35 cellular contexts compared by ENCODE assay signal in the genomic region with DNA sequence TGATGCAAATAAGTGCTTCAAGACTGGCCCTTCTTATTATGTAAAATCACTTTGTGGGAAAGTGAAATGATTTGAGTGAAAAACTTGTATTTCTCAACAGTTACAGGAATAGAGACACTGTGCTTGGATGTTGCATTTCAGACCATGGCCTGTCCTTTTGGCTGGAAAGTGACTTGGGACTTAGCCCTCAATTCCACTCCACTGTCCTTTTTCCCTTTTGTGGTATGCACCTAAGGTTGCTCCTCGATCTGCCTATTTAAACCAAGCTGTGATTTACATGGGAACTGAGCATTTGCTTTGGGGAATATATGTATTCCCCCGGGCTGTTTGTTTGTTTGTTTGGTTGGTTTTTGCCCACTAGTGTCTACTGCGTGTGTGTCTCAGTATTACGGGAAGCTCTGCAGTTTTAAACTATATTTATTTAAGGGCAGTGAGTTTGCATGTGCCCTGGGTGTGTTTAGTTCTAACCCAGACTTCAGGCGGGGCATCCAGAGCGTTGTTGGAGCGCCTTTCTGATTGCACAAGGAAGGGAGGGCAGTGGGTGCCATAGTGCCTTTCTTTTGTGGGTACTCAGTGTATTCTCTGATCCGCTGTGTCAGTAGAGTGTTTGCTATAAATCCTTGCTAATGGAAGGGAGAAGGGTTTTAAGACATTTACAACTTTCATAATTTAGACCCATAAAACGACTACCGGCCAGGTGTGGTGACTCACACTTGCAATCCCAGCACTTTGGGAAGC. TPM values are rescaled to one million over a fixed set of nuclear protein-coding genes. Genes with fewer than 3 reads are reported as not detected.
DNase-seq lines count a peak whose midpoint lies in the region; ATAC-seq and TF ChIP-seq lines count a peak whose summit lies in the region.
"Had no signal": no experiment of that assay in that cellular context is flagged by ENCODE, and none has a peak within 500 bp of the region (broad histone marks: within the 10 kb centered on the region; RNA-seq: fewer than 3 reads in every experiment).

No MANE protein-coding gene starts in this region.

- H3K27ac Mint-ChIP-seq in brain, result peak overlapping the region in 3 of 5 experiments; percentile 11 to 30 (median 12)
- H3K27ac Mint-ChIP-seq: activated CD4-positive, alpha-beta memory T cell treated with anti-CD3 and anti-CD28 coated beads for 36 hours; activated naive CD8-positive, alpha-beta T cell treated with anti-CD3 and anti-CD28 coated beads, Interleukin-2, amount 50 U/mL, for 24 hours; memory B cell; naive B cell; stimulated activated memory B cell treated with anti-CD40 and anti-IgM and Interleukin-4, amounts not matched to agents 10 μg/mL and 1 μg/mL and 100 μg/mL, for 72 hours; T-helper 1 cell treated with Interleukin-12 subunit alpha and Interleukin-12 subunit beta and Interleukin-4 antibody, amounts not matched to agents 30 μg/mL and 1 μg/mL, for 36 hours had no signal

- no peak overlapping the region for H3K4me3 Mint-ChIP-seq in brain
- H3K4me3 Mint-ChIP-seq: activated CD4-positive, alpha-beta memory T cell treated with anti-CD3 and anti-CD28 coated beads for 36 hours; activated naive CD8-positive, alpha-beta T cell treated with anti-CD3 and anti-CD28 coated beads, Interleukin-2, amount 50 U/mL, for 24 hours; memory B cell; naive B cell; stimulated activated memory B cell treated with anti-CD40 and anti-IgM and Interleukin-4, amounts not matched to agents 10 μg/mL and 1 μg/mL and 100 μg/mL, for 72 hours; T-helper 1 cell treated with Interleukin-12 subunit alpha and Interleukin-12 subunit beta and Interleukin-4 antibody, amounts not matched to agents 30 μg/mL and 1 μg/mL, for 36 hours had no signal

- H3K9me1 ChIP-seq in IMR-90 (ENCODE audit: insufficient read depth, low read length), result peaks cover 25% of the 10 kb centered on the region

- peaks cover 34% of the 10 kb centered on the region for H3K36me3 Mint-ChIP-seq in brain
- H3K36me3 Mint-ChIP-seq: activated CD4-positive, alpha-beta memory T cell treated with anti-CD3 and anti-CD28 coated beads for 36 hours; memory B cell; naive B cell; stimulated activated memory B cell treated with anti-CD40 and anti-IgM and Interleukin-4, amounts not matched to agents 10 μg/mL and 1 μg/mL and 100 μg/mL, for 72 hours had no signal

- peaks cover 44% of the 10 kb centered on the region for H3K4me1 Mint-ChIP-seq in brain
- H3K4me1 Mint-ChIP-seq: activated naive CD8-positive, alpha-beta T cell treated with anti-CD3 and anti-CD28 coated beads, Interleukin-2, amount 50 U/mL, for 24 hours; memory B cell; naive B cell; stimulated activated memory B cell treated with anti-CD40 and anti-IgM and Interleukin-4, amounts not matched to agents 10 μg/mL and 1 μg/mL and 100 μg/mL, for 72 hours had no signal

- H2AK9ac ChIP-seq in IMR-90 (replicated peaks; ENCODE audit: low read depth, low read length, poor library complexity), result no peak overlapping the region

- no peak for TF ChIP-seq RAD21 in IMR-90 (IDR thresholded peaks at IDR 0.05; ENCODE audit: low read length)

- no peak overlapping the region for H2BK20ac ChIP-seq in IMR-90 (ENCODE audit: low read depth, low read length)

- H3K4me2 ChIP-seq in IMR-90 (ENCODE audit: low read depth, low read length) (no peak overlapping the region), mesendoderm (ENCODE audit: low read length) (no peak overlapping the region)
- H3K4me2 ChIP-seq: PC-9, SK-N-SH had no signal

- H3K4ac ChIP-seq in IMR-90 (ENCODE audit: low read depth, low read length) (peak overlapping the region; percentile 24; the same call in 1 of the 2 replicates), mesendoderm (ENCODE audit: low read depth, low read length) (no peak overlapping the region)

- dilution Hi-C loops in IMR-90 (cut with HindIII; ENCODE audit: low sequenced_read_pairs, unreplicated experiment), result no loop called here

- no peak for TF ChIP-seq EP300 in transverse colon (IDR thresholded peaks at IDR 0.05; ENCODE audit: low read depth)

- TF ChIP-seq CTCF in IMR-90 (conservative IDR thresholded peaks at IDR 0.05; ENCODE audit: low read depth, low read length) (no peak), brain (conservative IDR thresholded peaks at IDR 0.05) (no peak), transverse colon (IDR thresholded peaks at IDR 0.05) (no peak)

- no CpG with 5 or more reads among the region's 10 CpGs for WGBS in IMR-90 (ENCODE audit: extremely low coverage in 2 of 2, insufficient read length in 1 of 2), 2 experiments
- no CpG with 5 or more reads among the region's 10 CpGs for WGBS in mesendoderm (ENCODE audit: extremely low coverage, insufficient coverage, low lambda C conversion rate)
- 51% methylated on average over 10 of the region's 10 CpGs; no CpG with 5 or more reads in 1 of the 2 donors for WGBS in transverse colon (ENCODE audit: low coverage in 1 of 2), 2 donors

- H4K8ac ChIP-seq in IMR-90 (ENCODE audit: low read depth in 2 of 2, low read length in 2 of 2) (0 out of 4 replicates have a peak overlapping the region, but pooled peaks have one; percentile 11 to 35), mesendoderm (ENCODE audit: low read depth, low read length) (no peak overlapping the region)

- H3K56ac ChIP-seq in IMR-90 (ENCODE audit: extremely low read depth, insufficient read depth, low read length) (peak overlapping the region; percentile 19; the same call in 1 of the 2 replicates), mesendoderm (ENCODE audit: low read length) (no peak overlapping the region)

- H3K4me1 ChIP-seq in IMR-90 (ENCODE audit: control insufficient read depth, insufficient read depth, low read length) (peaks cover 22% of the 10 kb centered on the region), mesendoderm (ENCODE audit: control insufficient read depth, low read depth, low read length) (peaks cover 4% of the 10 kb centered on the region), transverse colon (peaks cover 11 to 53% (median 27%) of the 10 kb centered on the region in 4 donors)

- H3K18ac ChIP-seq in IMR-90 (ENCODE audit: low read depth, low read length) (no peak overlapping the region), mesendoderm (ENCODE audit: low read length) (peak overlapping the region; percentile 18)

- H4K20me1 ChIP-seq in IMR-90 (ENCODE audit: insufficient read depth, low read length), result peaks cover 39% of the 10 kb centered on the region

- H3K36me3 ChIP-seq in IMR-90 (ENCODE audit: control insufficient read depth, insufficient read depth, low read length) (no peaks in the 10 kb centered on the region; the same call in 1 of the 2 replicates), mesendoderm (ENCODE audit: control insufficient read depth, insufficient read depth, low read length) (no peaks in the 10 kb centered on the region), transverse colon (no peaks in the 10 kb centered on the region)
- H3K36me3 ChIP-seq: upper lobe of right lung had no signal

- H3K27me3 ChIP-seq in IMR-90 (ENCODE audit: control insufficient read depth, insufficient read depth, low read length) (no peaks in the 10 kb centered on the region), mesendoderm (ENCODE audit: insufficient read depth, low read length, poor library complexity) (no peaks in the 10 kb centered on the region), transverse colon (no peaks in the 10 kb centered on the region)
- H3K27me3 ChIP-seq: upper lobe of right lung had no signal

- intact Hi-C loops in IMR-90 (cut with micrococcal nuclease), result loop anchor here (10.0 kb wide), 1 partner anchor 1060 kb away; no protein-coding TSS in a partner anchor
- intact Hi-C loops in transverse colon (cut with DNase I; ENCODE audit: low total_unique reads), result no loop called here

- peak overlapping the region; percentile 36 for H2AK5ac ChIP-seq in IMR-90 (ENCODE audit: low read depth, low read length)
- H2AK5ac ChIP-seq in mesendoderm (ENCODE audit: low read length), result no peak overlapping the region

- 0 out of 2 replicates have a peak overlapping the region, but pooled peaks have one; percentile 28 for H2BK120ac ChIP-seq in IMR-90 (ENCODE audit: low read depth, low read length)
- H2BK120ac ChIP-seq in mesendoderm (ENCODE audit: low read depth, low read length), result no peak overlapping the region

- no peak overlapping the region for H2BK5ac ChIP-seq in IMR-90 (ENCODE audit: low read depth, low read length, poor library complexity, severe bottlenecking)
- H2BK5ac ChIP-seq in mesendoderm (ENCODE audit: low read length), result no peak overlapping the region

- H3K4me3 ChIP-seq in IMR-90 (ENCODE audit: insufficient read depth, low read depth, low read length) (no peak overlapping the region), mesendoderm (ENCODE audit: low read length) (no peak overlapping the region), transverse colon (no peak overlapping the region)
- H3K4me3 ChIP-seq: PC-9, psoas muscle, upper lobe of right lung had no signal

- CTCF ChIA-PET in IMR-90 (lab: Yijun Ruan, JAX), result no interaction called here

- no peak overlapping the region; the same call in 2 of the 3 replicates for H2BK15ac ChIP-seq in IMR-90 (ENCODE audit: low read depth, low read length)
- H2BK15ac ChIP-seq in mesendoderm (replicated peaks; ENCODE audit: low read depth), result no peak overlapping the region

- in situ Hi-C loops in IMR-90 (cut with MboI; ENCODE audit: low sequenced_read_pairs), result no loop called here
- in situ Hi-C loops in transverse colon (cut with MboI; ENCODE audit: low pct_ligation_motif_present in 1 of 4, low pct_unique_long_range_greater_than_20kb in 1 of 4, low sequenced_read_pairs in 3 of 4), result no loop called here

- no peak for TF ChIP-seq POLR2A in IMR-90 (IDR thresholded peaks at IDR 0.05; ENCODE audit: low read depth, low read length)
- TF ChIP-seq POLR2A in transverse colon (IDR thresholded peaks at IDR 0.05), result no peak

- H3K79me2 ChIP-seq in mesendoderm (ENCODE audit: control insufficient read depth, insufficient read depth, low read length), result peaks cover 24% of the 10 kb centered on the region

- ATAC-seq in IMR-90 (ENCODE audit: low read depth) (no peak), GM18861 (IDR thresholded peaks at IDR 0.05; ENCODE audit: unreplicated experiment) (no peak), GM19324 (IDR thresholded peaks at IDR 0.05; ENCODE audit: low FRiP score, unreplicated experiment) (no peak)
- ATAC-seq: activated naive CD8-positive, alpha-beta T cell treated with anti-CD3 and anti-CD28 coated beads, Interleukin-2, amount 50 U/mL, for 24 hours; psoas muscle; stimulated activated memory B cell treated with anti-CD40 and anti-IgM and Interleukin-4, amounts not matched to agents 10 μg/mL and 1 μg/mL and 100 μg/mL, for 72 hours; upper lobe of right lung had no signal

- H4K5ac ChIP-seq in IMR-90 (ENCODE audit: low read depth, low read length) (peak overlapping the region; percentile 61), mesendoderm (ENCODE audit: low read length) (no peak overlapping the region)

- peak overlapping the region; percentile 13; the same call in 1 of the 2 replicates for H3K23ac ChIP-seq in IMR-90 (ENCODE audit: low read depth, low read length)
- no peak overlapping the region for H3K23ac ChIP-seq in mesendoderm (ENCODE audit: low read length)

- 0 out of 2 replicates have a peak overlapping the region, but pooled peaks have one; percentile 12 for H3K14ac ChIP-seq in IMR-90 (replicated peaks; ENCODE audit: low read depth, low read length)

- H3K27ac ChIP-seq in IMR-90 (ENCODE audit: insufficient read depth, low read length), result no peak overlapping the region
- H3K27ac ChIP-seq in mesendoderm (ENCODE audit: low read depth, low read length), result no peak overlapping the region
- peak overlapping the region; percentile 21 to 54 (median 30) for H3K27ac ChIP-seq in transverse colon
- H3K27ac ChIP-seq: PC-9, psoas muscle, upper lobe of right lung had no signal

- H3K9me3 Mint-ChIP-seq in brain, result peaks cover 0 to 2% (median 0%) of the 10 kb centered on the region in 5 experiments
- H3K9me3 Mint-ChIP-seq: activated CD4-positive, alpha-beta memory T cell treated with anti-CD3 and anti-CD28 coated beads for 36 hours; activated naive CD8-positive, alpha-beta T cell treated with anti-CD3 and anti-CD28 coated beads, Interleukin-2, amount 50 U/mL, for 24 hours; memory B cell; stimulated activated memory B cell treated with anti-CD40 and anti-IgM and Interleukin-4, amounts not matched to agents 10 μg/mL and 1 μg/mL and 100 μg/mL, for 72 hours; T-helper 1 cell treated with Interleukin-12 subunit alpha and Interleukin-12 subunit beta and Interleukin-4 antibody, amounts not matched to agents 30 μg/mL and 1 μg/mL, for 36 hours had no signal

- H3K9me3 ChIP-seq in IMR-90 (ENCODE audit: control insufficient read depth, insufficient read depth, low read length) (no peaks in the 10 kb centered on the region), transverse colon (no peaks in the 10 kb centered on the region)
- H3K9me3 ChIP-seq: psoas muscle, SK-N-SH, upper lobe of right lung had no signal

- H4K91ac ChIP-seq in IMR-90 (ENCODE audit: insufficient read depth, low read depth, low read length), result 0 out of 2 replicates have a peak overlapping the region, but pooled peaks have one; percentile 23

- H2AFZ ChIP-seq in IMR-90 (replicated peaks; ENCODE audit: low read length, poor library complexity), result no peak overlapping the region
- H2AFZ ChIP-seq: PC-9 had no signal

- no TSS peak for BruUV-seq in IMR-90 (replicated peaks; lab: Mats Ljungman, UMichigan)

- POLR2A ChIA-PET in IMR-90 (lab: Charles Lee; ENCODE audit: unreplicated experiment), result no interaction called here

- no peak for DNase-seq in IMR-90
- DNase-seq in mesendoderm, result no peak
- DNase-seq in transverse colon, result peak; percentile 53
- no peak for DNase-seq in EL
- DNase-seq: activated CD4-positive, alpha-beta memory T cell treated with anti-CD3 and anti-CD28 coated beads for 36 hours; activated CD4-positive, CD25-positive, alpha-beta regulatory T cell treated with anti-CD3 and anti-CD28 coated beads, Interleukin-2, amount 50 U/mL, for 72 hours; activated CD8-positive, alpha-beta memory T cell treated with anti-CD3 and anti-CD28 coated beads, Interleukin-2, amount 50 U/mL, for 4 hours; activated naive CD4-positive, alpha-beta T cell; activated naive CD8-positive, alpha-beta T cell treated with anti-CD3 and anti-CD28 coated beads, Interleukin-2, amount 50 U/mL, for 24 hours; C1 segment of cervical spinal cord; COR-L47; cortex of kidney; DMS79 treated with DMSO at 0.1 percent for 48 hours; effector memory CD4-positive, alpha-beta T cell; GF-D8; HCEC 1CT; naive B cell; NCI-H146; PC-9; psoas muscle; SK-N-SH; stimulated activated CD4-positive, alpha-beta T cell treated with anti-CD3 and anti-CD28 coated beads, Interleukin-15, amount 100 ng/mL, for 24 hours; substantia nigra; upper lobe of right lung had no signal

- H3K79me1 ChIP-seq in IMR-90 (ENCODE audit: low read depth in 1 of 2, low read length in 2 of 2), result peaks cover 51 to 76% of the 10 kb centered on the region in 2 experiments
- H3K79me1 ChIP-seq in mesendoderm (ENCODE audit: low read length), result peaks cover 13% of the 10 kb centered on the region

- H3K27me3 Mint-ChIP-seq in brain, result no peaks in the 10 kb centered on the region
- H3K27me3 Mint-ChIP-seq: activated CD4-positive, alpha-beta memory T cell treated with anti-CD3 and anti-CD28 coated beads for 36 hours; stimulated activated memory B cell treated with anti-CD40 and anti-IgM and Interleukin-4, amounts not matched to agents 10 μg/mL and 1 μg/mL and 100 μg/mL, for 72 hours had no signal

- no peak overlapping the region for H3K9ac ChIP-seq in IMR-90 (ENCODE audit: low read depth, low read length)
- H3K9ac ChIP-seq in mesendoderm (ENCODE audit: low read length), result no peak overlapping the region
- H3K9ac ChIP-seq: SK-N-SH had no signal

RNA-seq across cellular contexts. Expression of a gene that starts 18.2 kb away (rescaled TPM):
- total RNA-seq in IMR-90 (2012; rRNA removed) (not detected in 2 replicates), transverse colon (not detected)
- polyA plus RNA-seq in IMR-90 (2012; rRNA removed) (not detected in 2 replicates), brain (ENCODE audit: insufficient read depth, low read depth, low replicate concordance) (not detected)
- polyA plus RNA-seq in IMR-90 (2012; cell fraction: cytosol; rRNA removed), result not detected in 2 replicates
- not detected in 2 replicates for polyA plus RNA-seq in IMR-90 (2012; cell fraction: nucleus; rRNA removed; ENCODE audit: low replicate concordance)
- not detected for polyA plus RNA-seq in mesendoderm (2013, experiment 1 of 2)
- polyA plus RNA-seq in mesendoderm (2013, experiment 2 of 2), result not detected
- total RNA-seq: activated CD4-positive, alpha-beta memory T cell treated with anti-CD3 and anti-CD28 coated beads for 36 hours; astrocyte; cardiac septum; epithelial cell of proximal tubule; LHCN-M2; NCI-H460; PC-9; psoas muscle; upper lobe of right lung had no signal
- polyA plus RNA-seq: psoas muscle, SK-N-SH had no signal

RNA-seq across cellular contexts. Expression of a gene that starts 52.3 kb away (rescaled TPM):
- 48.3 and 57.0 TPM in 2 replicates for total RNA-seq in IMR-90 (2012; rRNA removed)
- 32.6 and 39.6 TPM in 2 replicates for polyA plus RNA-seq in IMR-90 (2012; rRNA removed)
- polyA plus RNA-seq in IMR-90 (2012; cell fraction: cytosol; rRNA removed), result 25.4 and 27.9 TPM in 2 replicates
- 49.5 and 91.9 TPM in 2 replicates for polyA plus RNA-seq in IMR-90 (2012; cell fraction: nucleus; rRNA removed; ENCODE audit: low replicate concordance)
- polyA plus RNA-seq in brain (ENCODE audit: insufficient read depth, low read depth, low replicate concordance), result 86.6 TPM
- polyA plus RNA-seq in mesendoderm (2013, experiment 1 of 2), result 92.7 TPM
- 92.0 TPM for polyA plus RNA-seq in mesendoderm (2013, experiment 2 of 2)
- total RNA-seq in transverse colon, result 10 to 100 TPM; 32.8 to 41.8 (median 38.3) TPM

Comparison
In these comparisons a context has a peak if more than half of its experiments do, and no peak if none do; other contexts are left out.
1. H3K27ac ChIP-seq: peak in transverse colon (4 of 4); none in IMR-90 (single experiment) and mesendoderm (single experiment).